In genomic region chr10:21649441-21649872, GRCh38 we compare ENCODE assay signal across 15 cellular contexts.
A peak's percentile ranks its signal among the peaks of the same experiment; 100 is the strongest.
DNase-seq lines count a peak whose midpoint lies in the region; ATAC-seq and TF ChIP-seq lines count a peak whose summit lies in the region.
"Had no signal": no experiment of that assay in that cellular context is flagged by ENCODE, and none has a peak within 500 bp of the region (broad histone marks: within the 10 kb centered on the region; RNA-seq: fewer than 3 reads in every experiment).

No MANE protein-coding gene starts in this region.

- H3K4me2 ChIP-seq in PC-9: no peak overlapping the region

- POLR2A ChIA-PET in CD8-positive, alpha-beta T cell (lab: Charles Lee): no interaction called here
- POLR2A ChIA-PET in PC-9 (lab: Charles Lee; ENCODE audit: unreplicated experiment): no interaction called here

- H3K27ac Mint-ChIP-seq in CD8-positive, alpha-beta T cell: peak overlapping the region; percentile 28
- H3K27ac Mint-ChIP-seq in effector memory CD8-positive, alpha-beta T cell: peak overlapping the region; percentile 51 to 90

- peaks cover 28% of the 10 kb centered on the region for H3K36me3 Mint-ChIP-seq in CD8-positive, alpha-beta T cell
- peaks cover 8% of the 10 kb centered on the region for H3K36me3 Mint-ChIP-seq in effector memory CD8-positive, alpha-beta T cell (ENCODE audit: insufficient read depth)

- TF ChIP-seq CTCF in CD8-positive, alpha-beta T cell (IDR thresholded peaks at IDR 0.05): no peak
- no peak for TF ChIP-seq CTCF in PC-9 (conservative IDR thresholded peaks at IDR 0.05)
- no peak for TF ChIP-seq CTCF in ascending aorta (IDR thresholded peaks at IDR 0.05)

- peaks cover 27% of the 10 kb centered on the region for H3K4me1 Mint-ChIP-seq in CD8-positive, alpha-beta T cell (ENCODE audit: low read depth)
- H3K4me1 Mint-ChIP-seq in effector memory CD8-positive, alpha-beta T cell (ENCODE audit: low read depth in 2 of 2): peaks cover 15 to 37% of the 10 kb centered on the region in 2 donors

- CTCF ChIA-PET in CD8-positive, alpha-beta T cell (lab: Charles Lee): interaction anchor here (0.6 kb wide), 1 partner anchor 523 kb away, joined by 3 read pairs; no protein-coding TSS in a partner anchor
- CTCF ChIA-PET in PC-9 (lab: Charles Lee): no interaction called here

- H3K36me3 ChIP-seq in CD8-positive, alpha-beta T cell (ENCODE audit: insufficient read depth, low read length): no peaks in the 10 kb centered on the region
- H3K36me3 ChIP-seq in PC-9 (ENCODE audit: low read depth) (no peaks in the 10 kb centered on the region), ascending aorta (peaks cover 0 to 3% of the 10 kb centered on the region in 2 donors)
- H3K36me3 ChIP-seq: vagina had no signal

- no peak overlapping the region for H3K4me3 Mint-ChIP-seq in CD8-positive, alpha-beta T cell
- H3K4me3 Mint-ChIP-seq in effector memory CD8-positive, alpha-beta T cell: peak overlapping the region; percentile 31 to 64

- no peak overlapping the region for H3K27ac ChIP-seq in CD8-positive, alpha-beta T cell (ENCODE audit: low read depth, low read length)
- no peak overlapping the region for H3K27ac ChIP-seq in PC-9
- H3K27ac ChIP-seq in ascending aorta: no peak overlapping the region
- H3K27ac ChIP-seq: vagina had no signal

- H3K79me2 ChIP-seq in PC-9 (ENCODE audit: low read depth): no peaks in the 10 kb centered on the region

- intact Hi-C loops in CD8-positive, alpha-beta T cell (cut with DNase I, micrococcal nuclease): no loop called here
- intact Hi-C loops in PC-9 (cut with micrococcal nuclease; ENCODE audit: unreplicated experiment): no loop called here
- intact Hi-C loops in ascending aorta (cut with DNase I): no loop called here

- H3K9me3 Mint-ChIP-seq in CD8-positive, alpha-beta T cell: no peaks in the 10 kb centered on the region
- H3K9me3 Mint-ChIP-seq in effector memory CD8-positive, alpha-beta T cell: peaks cover 0 to 2% of the 10 kb centered on the region in 2 donors

- H4K20me1 ChIP-seq in PC-9 (ENCODE audit: insufficient read depth): 0 out of 2 replicates have a peak, but pooled peaks cover 2% of the 10 kb centered on the region

- no TSS peak for BruUV-seq in PC-9 (replicated peaks; lab: Mats Ljungman, UMichigan)

- H3K27me3 Mint-ChIP-seq in CD8-positive, alpha-beta T cell (ENCODE audit: low read depth): no peaks in the 10 kb centered on the region
- H3K27me3 Mint-ChIP-seq in effector memory CD8-positive, alpha-beta T cell: no peaks in the 10 kb centered on the region
- H3K27me3 Mint-ChIP-seq: naive thymus-derived CD8-positive, alpha-beta T cell had no signal

- no peaks in the 10 kb centered on the region for H3F3A ChIP-seq in PC-9 (ENCODE audit: insufficient read depth, low read depth)

- no peak overlapping the region for H2AFZ ChIP-seq in PC-9

- ATAC-seq in CD8-positive, alpha-beta T cell: peak; percentile 62
- ATAC-seq in effector memory CD8-positive, alpha-beta T cell (replicated peaks): peak; percentile 68
- ATAC-seq: esophagus mucosa had no signal

- no peak overlapping the region for H3K4me3 ChIP-seq in CD8-positive, alpha-beta T cell (ENCODE audit: low read depth, low read length)
- H3K4me3 ChIP-seq in PC-9 (no peak overlapping the region), ascending aorta (no peak overlapping the region)
- H3K4me3 ChIP-seq: vagina had no signal

- H3K27me3 ChIP-seq in CD8-positive, alpha-beta T cell (ENCODE audit: insufficient read depth, low read length): no peaks in the 10 kb centered on the region
- H3K27me3 ChIP-seq in PC-9 (ENCODE audit: insufficient read depth, low read depth): no peaks in the 10 kb centered on the region
- H3K27me3 ChIP-seq in ascending aorta: no peaks in the 10 kb centered on the region
- H3K27me3 ChIP-seq: vagina had no signal

- no peaks in the 10 kb centered on the region for H3K9me3 ChIP-seq in CD8-positive, alpha-beta T cell (ENCODE audit: low read length)
- H3K9me3 ChIP-seq in PC-9 (ENCODE audit: insufficient read depth, low read depth): no peaks in the 10 kb centered on the region
- no peaks in the 10 kb centered on the region for H3K9me3 ChIP-seq in ascending aorta
- H3K9me3 ChIP-seq: vagina had no signal

- H3K9me2 ChIP-seq in PC-9 (ENCODE audit: insufficient read depth): no peaks in the 10 kb centered on the region

- H3K4me1 ChIP-seq in CD8-positive, alpha-beta T cell (ENCODE audit: insufficient read depth, low read length): peaks cover 9% of the 10 kb centered on the region
- H3K4me1 ChIP-seq in PC-9 (replicated peaks; ENCODE audit: insufficient read depth) (no peaks in the 10 kb centered on the region), ascending aorta (no peaks in the 10 kb centered on the region)

- DNase-seq in A172 (ENCODE audit: low spot score): peak; percentile 25
- DNase-seq in CD8-positive, alpha-beta T cell: no peak
- peak; percentile 27 for DNase-seq in NCI-H69 (lab: John Stamatoyannopoulos, UW)
- DNase-seq in effector memory CD8-positive, alpha-beta T cell: no peak
- DNase-seq in PC-9: no peak
- no peak for DNase-seq in SKM-1 treated with dmso at 0.1 percent for 144 hours (lab: John Stamatoyannopoulos, UW; ENCODE audit: unreplicated experiment)
- DNase-seq in NOMO-1 treated with dmso at 0.1 percent for 144 hours (lab: John Stamatoyannopoulos, UW; ENCODE audit: unreplicated experiment): no peak
- DNase-seq in ascending aorta (ENCODE audit: low spot score in 2 of 2): no peak
- DNase-seq: cortex of kidney; hippocampal formation; naive thymus-derived CD8-positive, alpha-beta T cell; NCI-H510A; stimulated activated CD4-positive, alpha-beta T cell treated with anti-CD3 and anti-CD28 coated beads, Interleukin-4, amount 100 ng/mL, for 1 hour had no signal

Comparison
In these comparisons a context has a peak if more than half of its experiments do, and no peak if none do; other contexts are left out.
1. DNase-seq: peak in A172 (single experiment) and NCI-H69 (single experiment); none in CD8-positive, alpha-beta T cell (0 of 7), effector memory CD8-positive, alpha-beta T cell (0 of 3), PC-9 (0 of 2), SKM-1 treated with dmso at 0.1 percent for 144 hours (single experiment), NOMO-1 treated with dmso at 0.1 percent for 144 hours (single experiment) and ascending aorta (0 of 2).